In the genomic region with DNA sequence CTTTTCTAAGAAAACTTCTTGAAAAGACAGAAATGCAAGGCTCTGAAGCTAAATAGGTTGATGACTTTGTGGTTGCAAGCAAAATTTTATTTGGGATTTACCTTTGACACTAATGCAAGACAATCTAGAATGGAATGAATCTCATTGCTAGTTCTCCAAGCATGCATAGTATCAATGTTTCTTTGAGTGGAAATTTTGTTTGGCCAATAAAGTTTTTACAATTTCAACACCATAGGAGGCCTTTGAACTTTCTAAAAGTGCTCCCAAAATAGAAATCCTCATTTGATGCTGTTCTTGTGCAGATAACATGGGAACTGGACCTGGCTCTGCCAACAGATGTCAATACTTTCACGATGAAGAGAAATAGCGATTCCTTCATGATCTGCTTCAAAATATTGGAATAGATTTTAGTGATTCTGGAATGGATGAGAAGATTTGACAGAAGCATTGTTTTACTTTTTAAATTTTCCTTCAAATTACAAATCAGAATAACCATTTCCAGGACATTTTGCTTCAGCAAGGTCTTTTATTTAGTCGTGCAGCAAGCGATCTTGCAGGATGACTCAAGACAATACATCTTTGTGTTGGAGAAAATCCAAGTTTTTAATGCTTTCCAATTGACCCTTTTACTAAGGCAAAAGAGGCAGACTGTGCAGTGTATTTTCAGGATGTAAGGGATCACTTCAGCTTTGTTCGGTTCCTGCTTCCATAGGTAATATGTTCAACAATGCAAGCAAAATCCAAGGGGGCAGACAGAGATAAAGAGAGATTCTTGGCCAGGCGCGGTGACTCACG, we compare ENCODE assay signal across 28 cellular contexts. TPM values are rescaled to one million over a fixed set of nuclear protein-coding genes. Genes with fewer than 3 reads are reported as not detected.
DNase-seq lines count a peak whose midpoint lies in the region; ATAC-seq, FAIRE-seq and TF ChIP-seq lines count a peak whose summit lies in the region.
"Had no signal": no experiment of that assay in that cellular context is flagged by ENCODE, and none has a peak within 500 bp of the region (broad histone marks: within the 10 kb centered on the region; RNA-seq: fewer than 3 reads in every experiment).

No MANE protein-coding gene starts in this region.

- H3K9me3 Mint-ChIP-seq in MCF 10A (ENCODE audit: unreplicated experiment) (no peaks in the 10 kb centered on the region), astrocyte (ENCODE audit: unreplicated experiment) (peaks cover 4% of the 10 kb centered on the region)
- peaks cover 0 to 2% (median 0%) of the 10 kb centered on the region in 11 donors for H3K9me3 Mint-ChIP-seq in naive thymus-derived CD4-positive, alpha-beta T cell
- H3K9me3 Mint-ChIP-seq in activated naive CD8-positive, alpha-beta T cell treated with anti-CD3 and anti-CD28 coated beads for 36 hours: no peaks in the 10 kb centered on the region
- H3K9me3 Mint-ChIP-seq: central memory CD8-positive, alpha-beta T cell; naive thymus-derived CD8-positive, alpha-beta T cell; type B pancreatic cell had no signal

- BruUV-seq in MCF 10A (replicated peaks; lab: Mats Ljungman, UMichigan) (no TSS peak), mammary epithelial cell (replicated peaks; lab: Mats Ljungman, UMichigan) (no TSS peak)

- dilution Hi-C loops in mammary epithelial cell (cut with HindIII; ENCODE audit: low sequenced_read_pairs): loop anchor here (25.0 kb wide), 1 partner anchor 380 kb away; a partner anchor contains a TSS

- H3K36me3 Mint-ChIP-seq in MCF 10A (ENCODE audit: insufficient read depth, unreplicated experiment) (no peaks in the 10 kb centered on the region), astrocyte (ENCODE audit: low read depth, unreplicated experiment) (no peaks in the 10 kb centered on the region)
- H3K36me3 Mint-ChIP-seq in naive thymus-derived CD4-positive, alpha-beta T cell: no peaks in the 10 kb centered on the region
- H3K36me3 Mint-ChIP-seq in activated naive CD8-positive, alpha-beta T cell treated with anti-CD3 and anti-CD28 coated beads for 36 hours: no peaks in the 10 kb centered on the region
- H3K36me3 Mint-ChIP-seq: type B pancreatic cell had no signal

- intact Hi-C loops in MCF 10A (cut with micrococcal nuclease) (no loop called here), mammary epithelial cell (cut with micrococcal nuclease) (loop anchor here (5.0 kb wide), 1 partner anchor 1685 kb away; no protein-coding TSS in a partner anchor)
- intact Hi-C loops in naive thymus-derived CD4-positive, alpha-beta T cell (cut with micrococcal nuclease): loop anchor here in 1 of 2 donors (5.0 kb wide), 1 partner anchor 635 kb away; no protein-coding TSS in a partner anchor

- TF ChIP-seq CTCF in MCF 10A (IDR thresholded peaks at IDR 0.05; ENCODE audit: unreplicated experiment) (no peak), mammary epithelial cell (conservative IDR thresholded peaks at IDR 0.05 in 1 of 2, IDR thresholded peaks at IDR 0.05 in 1 of 2; ENCODE audit: extremely low read depth in 1 of 2, insufficient read depth in 1 of 2, low read depth in 1 of 2, low read length in 2 of 2) (no peak), astrocyte (IDR thresholded peaks at IDR 0.05; ENCODE audit: insufficient read depth, low read depth, low read length) (no peak)

- no peak overlapping the region for H3K27ac Mint-ChIP-seq in MCF 10A (ENCODE audit: low read depth, unreplicated experiment)
- no peak overlapping the region for H3K27ac Mint-ChIP-seq in astrocyte (ENCODE audit: unreplicated experiment)
- H3K27ac Mint-ChIP-seq in naive thymus-derived CD4-positive, alpha-beta T cell: no peak overlapping the region
- no peak overlapping the region for H3K27ac Mint-ChIP-seq in activated naive CD8-positive, alpha-beta T cell treated with anti-CD3 and anti-CD28 coated beads for 36 hours
- H3K27ac Mint-ChIP-seq: activated naive CD8-positive, alpha-beta T cell; naive thymus-derived CD8-positive, alpha-beta T cell; type B pancreatic cell had no signal

- H3K4me1 ChIP-seq in mammary epithelial cell (ENCODE audit: insufficient read depth, low read length) (no peaks in the 10 kb centered on the region), astrocyte (ENCODE audit: insufficient read depth, low read length) (peaks cover 7% of the 10 kb centered on the region)
- H3K4me1 ChIP-seq in naive thymus-derived CD4-positive, alpha-beta T cell (ENCODE audit: control insufficient read depth in 2 of 2, insufficient read depth in 2 of 2, low read length in 2 of 2): no peaks in the 10 kb centered on the region
- H3K4me1 ChIP-seq: parathyroid adenoma, sigmoid colon had no signal

- 89% methylated on average over 8 of the region's 8 CpGs for WGBS in mammary epithelial cell (ENCODE audit: low coverage, missing lambda C conversion rate)

- CTCF ChIA-PET in MCF 10A (lab: Yijun Ruan, JAX): interaction anchor here (0.5 to 4.5 kb wide), 9 partner anchors 14 to 845 kb away, joined by 3 to 36 read pairs (median 4); no protein-coding TSS in a partner anchor
- CTCF ChIA-PET in mammary epithelial cell (lab: Charles Lee; ENCODE audit: low non-redundant PET): no interaction called here
- CTCF ChIA-PET in naive thymus-derived CD4-positive, alpha-beta T cell (lab: Charles Lee): interaction anchor here (0.5 to 3.3 kb wide), 5 partner anchors 383 to 525 kb away, joined by 3 to 22 read pairs (median 4); no protein-coding TSS in a partner anchor

- POLR2A ChIA-PET in MCF 10A (lab: Yijun Ruan, JAX): interaction anchor here (0.9 kb wide), 1 partner anchor 51 kb away, joined by 3 read pairs; a partner anchor contains a TSS
- POLR2A ChIA-PET in naive thymus-derived CD4-positive, alpha-beta T cell (lab: Charles Lee): no interaction called here

- no peaks in the 10 kb centered on the region for H3K36me3 ChIP-seq in mammary epithelial cell (ENCODE audit: insufficient read depth, low read length)
- H3K36me3 ChIP-seq in astrocyte (ENCODE audit: insufficient read depth, low read length): no peaks in the 10 kb centered on the region
- H3K36me3 ChIP-seq in naive thymus-derived CD4-positive, alpha-beta T cell (ENCODE audit: control insufficient read depth in 2 of 3, insufficient read depth in 3 of 3, low read length in 3 of 3): no peaks in the 10 kb centered on the region
- H3K36me3 ChIP-seq: esophagus muscularis mucosa, sigmoid colon had no signal

- DNase-seq in MCF 10A (ENCODE audit: unreplicated experiment) (peak; percentile 24), mammary epithelial cell (no peak), astrocyte (ENCODE audit: low read depth) (peak; percentile 79), fibroblast of peridontal ligament (ENCODE audit: extremely low read depth) (peak; percentile 61), DMS 273 treated with DMSO at 0.1 percent for 48 hours (lab: John Stamatoyannopoulos, UW) (no peak)
- no peak for DNase-seq in naive thymus-derived CD4-positive, alpha-beta T cell
- DNase-seq in stimulated activated CD4-positive, alpha-beta T cell treated with anti-CD3 and anti-CD28 coated beads, Interleukin-4, amount 100 ng/mL, for 24 hours: no peak
- DNase-seq in activated naive CD8-positive, alpha-beta T cell treated with anti-CD3 and anti-CD28 coated beads for 36 hours: no peak
- DNase-seq: activated CD4-positive, alpha-beta T cell treated with anti-CD3 and anti-CD28 coated beads for 1 hour; DMS153; effector CD4-positive, alpha-beta T cell; islet precursor cell; KBM-7; naive thymus-derived CD8-positive, alpha-beta T cell; NCI-H1092; NCI-H2081; NCI-H446 treated with DMSO at 0.1 percent for 48 hours; NK-92 treated with Interleukin-12 subunit alpha and Interleukin-12 subunit beta, amount 100 ng/mL, for 24 hours; sigmoid colon had no signal

- no peak overlapping the region for H3K4me3 Mint-ChIP-seq in MCF 10A (ENCODE audit: unreplicated experiment)
- H3K4me3 Mint-ChIP-seq in astrocyte (ENCODE audit: unreplicated experiment): no peak overlapping the region
- H3K4me3 Mint-ChIP-seq in naive thymus-derived CD4-positive, alpha-beta T cell: no peak overlapping the region
- no peak overlapping the region for H3K4me3 Mint-ChIP-seq in activated naive CD8-positive, alpha-beta T cell treated with anti-CD3 and anti-CD28 coated beads for 36 hours
- H3K4me3 Mint-ChIP-seq: activated naive CD8-positive, alpha-beta T cell; central memory CD8-positive, alpha-beta T cell; naive thymus-derived CD8-positive, alpha-beta T cell; type B pancreatic cell had no signal

- H3K4me2 ChIP-seq in mammary epithelial cell (ENCODE audit: insufficient read depth, low read depth, low read length) (no peak overlapping the region), astrocyte (ENCODE audit: low read length) (peak overlapping the region; percentile 32)
- H3K4me2 ChIP-seq: hepatocyte had no signal

- no peaks in the 10 kb centered on the region for H3K27me3 Mint-ChIP-seq in MCF 10A (ENCODE audit: insufficient read depth, unreplicated experiment)
- no peaks in the 10 kb centered on the region for H3K27me3 Mint-ChIP-seq in astrocyte (ENCODE audit: low read depth, unreplicated experiment)
- H3K27me3 Mint-ChIP-seq in naive thymus-derived CD4-positive, alpha-beta T cell: peaks cover 0 to 17% (median 8%) of the 10 kb centered on the region in 5 donors
- no peaks in the 10 kb centered on the region for H3K27me3 Mint-ChIP-seq in activated naive CD8-positive, alpha-beta T cell treated with anti-CD3 and anti-CD28 coated beads for 36 hours
- H3K27me3 Mint-ChIP-seq: central memory CD8-positive, alpha-beta T cell; type B pancreatic cell had no signal

- no peaks in the 10 kb centered on the region for H3K9me3 ChIP-seq in mammary epithelial cell (replicated peaks; ENCODE audit: insufficient read depth, low read length)
- no peaks in the 10 kb centered on the region for H3K9me3 ChIP-seq in astrocyte (ENCODE audit: insufficient read depth, low read depth, low read length)
- H3K9me3 ChIP-seq in naive thymus-derived CD4-positive, alpha-beta T cell (ENCODE audit: control insufficient read depth in 2 of 3, low read length in 3 of 3): no peaks in the 10 kb centered on the region
- H3K9me3 ChIP-seq: esophagus muscularis mucosa, sigmoid colon had no signal

- H3K27me3 ChIP-seq in mammary epithelial cell (ENCODE audit: insufficient read depth, low read length): no peaks in the 10 kb centered on the region
- no peaks in the 10 kb centered on the region for H3K27me3 ChIP-seq in astrocyte (ENCODE audit: insufficient read depth, low read length)
- H3K27me3 ChIP-seq in naive thymus-derived CD4-positive, alpha-beta T cell (ENCODE audit: control insufficient read depth in 2 of 2, insufficient read depth in 2 of 2, low read length in 2 of 2): no peaks in the 10 kb centered on the region
- H3K27me3 ChIP-seq: esophagus muscularis mucosa, hepatocyte, sigmoid colon had no signal

- H3K27ac ChIP-seq in mammary epithelial cell (ENCODE audit: insufficient read depth, low read depth, low read length): no peak overlapping the region
- no peak overlapping the region for H3K27ac ChIP-seq in astrocyte (ENCODE audit: low read depth, low read length)
- no peak overlapping the region for H3K27ac ChIP-seq in naive thymus-derived CD4-positive, alpha-beta T cell (ENCODE audit: low read depth, low read length)
- H3K27ac ChIP-seq: 22Rv1, C4-2B, hepatocyte, parathyroid adenoma, sigmoid colon had no signal

- no peaks in the 10 kb centered on the region for H3K79me2 ChIP-seq in mammary epithelial cell (ENCODE audit: insufficient read depth, low read length)
- no peaks in the 10 kb centered on the region for H3K79me2 ChIP-seq in astrocyte (ENCODE audit: insufficient read depth, low read length)
- H3K79me2 ChIP-seq: hepatocyte, parathyroid adenoma had no signal

- no peak for FAIRE-seq in astrocyte (lab: Jason Lieb, UNC)
- FAIRE-seq: GM18507 had no signal

- H2AFZ ChIP-seq in mammary epithelial cell (ENCODE audit: low read depth, low read length) (no peak overlapping the region), astrocyte (ENCODE audit: low read depth, low read length) (no peak overlapping the region)
- H2AFZ ChIP-seq: hepatocyte, parathyroid adenoma had no signal

- H3K4me1 Mint-ChIP-seq in MCF 10A (ENCODE audit: insufficient read depth, unreplicated experiment) (no peaks in the 10 kb centered on the region), astrocyte (ENCODE audit: low read depth, unreplicated experiment) (no peaks in the 10 kb centered on the region)
- no peaks in the 10 kb centered on the region for H3K4me1 Mint-ChIP-seq in naive thymus-derived CD4-positive, alpha-beta T cell
- no peaks in the 10 kb centered on the region for H3K4me1 Mint-ChIP-seq in activated naive CD8-positive, alpha-beta T cell treated with anti-CD3 and anti-CD28 coated beads for 36 hours
- H3K4me1 Mint-ChIP-seq: central memory CD8-positive, alpha-beta T cell had no signal

- H3K9ac ChIP-seq in mammary epithelial cell (ENCODE audit: insufficient read depth, low read length) (no peak overlapping the region), astrocyte (ENCODE audit: low read length) (no peak overlapping the region)
- H3K9ac ChIP-seq: parathyroid adenoma had no signal

- H4K20me1 ChIP-seq in mammary epithelial cell (ENCODE audit: insufficient read depth, low read length): no peaks in the 10 kb centered on the region
- H4K20me1 ChIP-seq in astrocyte (ENCODE audit: insufficient read depth, low read length): no peaks in the 10 kb centered on the region

- in situ Hi-C loops in mammary epithelial cell (cut with MboI; ENCODE audit: low sequenced_read_pairs in 2 of 2): loop anchor here in 1 of 2 donors (10.0 kb wide), 1 partner anchor 373 kb away; no protein-coding TSS in a partner anchor

- no peak for ATAC-seq in naive thymus-derived CD4-positive, alpha-beta T cell
- ATAC-seq: naive thymus-derived CD8-positive, alpha-beta T cell had no signal

- H3K4me3 ChIP-seq in mammary epithelial cell (replicated peaks in 1 of 3; ENCODE audit: insufficient read depth in 1 of 3, low read depth in 2 of 3, low read length in 3 of 3) (no peak overlapping the region), astrocyte (ENCODE audit: insufficient read depth, low read depth, low read length) (no peak overlapping the region)
- no peak overlapping the region for H3K4me3 ChIP-seq in naive thymus-derived CD4-positive, alpha-beta T cell (ENCODE audit: low read length)
- H3K4me3 ChIP-seq: esophagus muscularis mucosa, hepatocyte, sigmoid colon had no signal

RNA-seq across cellular contexts. Expression of a gene that starts 51.7 kb away (rescaled TPM):
- total RNA-seq in MCF 10A (2022) (66.2 and 68.0 TPM in 2 replicates), mammary epithelial cell (10 to 100 TPM; 32.3 to 49.1 TPM), astrocyte (41.9 and 47.4 TPM in 2 replicates)
- 18.2 TPM for polyA plus RNA-seq in mammary epithelial cell
- 53.2 TPM for polyA minus RNA-seq in mammary epithelial cell
- total RNA-seq in naive thymus-derived CD4-positive, alpha-beta T cell: 10 to 100 TPM; 49.2 to 65.4 (median 59.9) TPM
- 10 to 100 TPM; 15.0 to 18.3 TPM for polyA plus RNA-seq in naive thymus-derived CD4-positive, alpha-beta T cell
- total RNA-seq in activated naive CD8-positive, alpha-beta T cell treated with anti-CD3 and anti-CD28 coated beads for 36 hours: 10 to 100 TPM; 54.5 to 59.0 TPM

Comparison
In these comparisons a context has a peak if more than half of its experiments do, and no peak if none do; other contexts are left out.
1. DNase-seq: peak in MCF 10A (single experiment), astrocyte (single experiment) and fibroblast of peridontal ligament (single experiment); none in mammary epithelial cell (single experiment), naive thymus-derived CD4-positive, alpha-beta T cell (0 of 9), DMS 273 treated with DMSO at 0.1 percent for 48 hours (single experiment), stimulated activated CD4-positive, alpha-beta T cell treated with anti-CD3 and anti-CD28 coated beads, Interleukin-4, amount 100 ng/mL, for 24 hours (single experiment) and activated naive CD8-positive, alpha-beta T cell treated with anti-CD3 and anti-CD28 coated beads for 36 hours (single experiment).